In the genomic region with DNA sequence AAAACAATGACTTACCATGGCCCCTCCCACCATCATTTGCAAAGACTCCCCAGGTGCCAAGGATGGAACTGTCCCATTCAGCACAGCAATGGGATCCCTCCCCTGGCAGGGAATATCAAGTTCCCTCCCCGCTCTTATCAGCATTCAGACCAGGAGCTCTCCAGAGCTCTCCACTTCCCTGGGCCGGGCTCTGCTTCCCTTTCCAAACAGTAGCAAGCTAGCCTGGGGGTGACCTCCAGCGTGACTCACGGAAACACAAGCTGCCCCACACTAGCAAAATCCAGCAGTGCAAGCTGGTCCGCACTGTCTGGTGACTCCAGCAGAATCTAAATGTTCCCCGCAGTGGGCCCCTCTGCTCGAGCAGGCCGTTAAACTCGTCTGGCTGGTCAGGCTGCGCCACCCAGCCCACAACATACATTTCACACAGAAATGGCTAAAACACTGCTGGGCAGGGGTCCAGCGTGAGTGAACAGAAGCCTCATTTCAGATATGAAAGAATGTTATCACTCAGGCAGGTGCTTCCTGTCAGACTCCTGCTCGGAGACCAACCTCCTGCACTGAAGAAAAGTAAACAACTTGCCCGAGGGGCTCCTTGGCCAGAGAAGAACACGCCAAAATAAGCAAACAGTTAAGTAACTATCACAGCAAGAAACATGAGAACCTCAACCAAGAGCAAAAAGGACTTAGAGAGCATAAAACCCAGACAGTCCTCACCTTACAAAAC, we compare ENCODE assay signal across 8 cellular contexts. TPM values are rescaled to one million over a fixed set of nuclear protein-coding genes. Genes with fewer than 3 reads are reported as not detected.
DNase-seq lines count a peak whose midpoint lies in the region; ATAC-seq and TF ChIP-seq lines count a peak whose summit lies in the region.

No MANE protein-coding gene starts in this region.

- H3K36me3 ChIP-seq in gastrocnemius medialis: peaks cover 3 to 95% of the 10 kb centered on the region in 2 donors

- H3K27me3 ChIP-seq in gastrocnemius medialis: no peaks in the 10 kb centered on the region

- intact Hi-C loops in gastrocnemius medialis (cut with DNase I; ENCODE audit: low total_unique reads): no loop called here

- no peaks in the 10 kb centered on the region for H3K9me3 ChIP-seq in gastrocnemius medialis

- H3K4me1 ChIP-seq in gastrocnemius medialis: peaks cover 0 to 8% of the 10 kb centered on the region in 2 donors

- TF ChIP-seq POLR2A in gastrocnemius medialis (IDR thresholded peaks at IDR 0.05): no peak

- no peak overlapping the region for H3K4me3 ChIP-seq in foreskin fibroblast (ENCODE audit: low read depth in 1 of 2, low read length in 2 of 2)
- peak overlapping the region in 1 of 4 donors; percentile 2 for H3K4me3 ChIP-seq in gastrocnemius medialis

- H3K27ac ChIP-seq in gastrocnemius medialis: peak overlapping the region; percentile 2 to 62 (median 46)

- in situ Hi-C loops in gastrocnemius medialis (cut with MboI; ENCODE audit: low sequenced_read_pairs in 4 of 4): no loop called here

- DNase-seq in H4 (ENCODE audit: low spot score) (peak; percentile 67), RPMI7951 (ENCODE audit: low read depth) (peak; percentile 28), foreskin fibroblast (peak; percentile 36 to 72), gastrocnemius medialis (no peak)
- DNase-seq in stimulated activated CD4-positive, alpha-beta T cell treated with anti-CD3 and anti-CD28 coated beads, Interleukin-15, amount 100 ng/mL, for 24 hours: no peak

- TF ChIP-seq CTCF in foreskin fibroblast (IDR thresholded peaks at IDR 0.05; ENCODE audit: low read depth, low read length) (no peak), gastrocnemius medialis (IDR thresholded peaks at IDR 0.05 in 4 of 5, conservative IDR thresholded peaks at IDR 0.05 in 1 of 5) (no peak)

- peak; percentile 31 to 57 for ATAC-seq in gastrocnemius medialis
- no peak for ATAC-seq in HG02852 (IDR thresholded peaks at IDR 0.05; ENCODE audit: unreplicated experiment)
- no peak for ATAC-seq in GM21737 (IDR thresholded peaks at IDR 0.05; ENCODE audit: unreplicated experiment)
- no peak for ATAC-seq in GM19351 (IDR thresholded peaks at IDR 0.05; ENCODE audit: unreplicated experiment)

RNA-seq across cellular contexts. Expression of a gene that starts 33.9 kb away (rescaled TPM):
- 88.6 and 110 TPM in 2 replicates for total RNA-seq in H4 (2014; rRNA removed; shearing (Covaris generic))
- total RNA-seq in RPMI7951 (2014; rRNA removed; shearing (Covaris generic)): 86.4 and 101 TPM in 2 replicates
- 10 to 100 TPM; 23.0 to 36.9 (median 28.6) TPM for total RNA-seq in gastrocnemius medialis

Comparison
In these comparisons a context has a peak if more than half of its experiments do, and no peak if none do; other contexts are left out.
1. DNase-seq: peak in H4 (single experiment), RPMI7951 (single experiment) and foreskin fibroblast (2 of 2); none in gastrocnemius medialis (0 of 2) and stimulated activated CD4-positive, alpha-beta T cell treated with anti-CD3 and anti-CD28 coated beads, Interleukin-15, amount 100 ng/mL, for 24 hours (single experiment).
2. ATAC-seq: peak in gastrocnemius medialis (2 of 2); none in HG02852 (single experiment), GM21737 (single experiment) and GM19351 (single experiment).